In the genomic region with DNA sequence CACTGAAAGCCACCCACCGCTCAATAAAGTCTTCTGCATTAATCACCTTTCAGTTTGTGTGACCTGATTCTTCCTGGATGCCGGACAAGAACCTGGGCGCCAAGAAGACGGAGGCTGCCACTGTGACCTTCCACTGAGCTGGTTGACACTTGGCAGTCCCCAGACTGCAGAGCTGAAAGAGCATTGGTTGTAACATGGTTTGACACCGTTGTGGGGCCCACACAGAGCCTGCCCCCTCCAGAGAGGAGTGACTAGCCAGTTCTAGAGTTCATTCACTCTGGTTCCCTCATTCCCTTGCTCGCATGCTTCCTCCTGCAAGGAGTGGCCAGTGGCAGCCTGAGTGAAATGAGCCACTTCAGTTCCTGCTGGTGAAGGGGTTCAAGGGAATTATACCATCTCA, we compare ENCODE assay signal across 22 cellular contexts.
"Had no signal": no experiment of that assay in that cellular context is flagged by ENCODE, and none has a peak within 500 bp of the region (broad histone marks: within the 10 kb centered on the region; RNA-seq: fewer than 3 reads in every experiment).

No MANE protein-coding gene starts in this region.

- ATAC-seq: HepG2 had no signal

- H3K27ac ChIP-seq: SJSA1, SK-N-MC had no signal

- H3K4me1 ChIP-seq: SJSA1 had no signal

- H3K27me3 ChIP-seq: MG63, SJSA1 had no signal

- H3K36me3 ChIP-seq: MG63, SJSA1 had no signal

- DNase-seq: IMR-90, Karpas-422, KG1, MG63, NCI-H1092 treated with DMSO at 0.1 percent for 48 hours, NCI-H1436, NCI-H1694, NCI-H187 treated with DMSO at 0.1 percent for 48 hours, NCI-H2029 treated with DMSO at 0.1 percent for 48 hours, NCI-H2171 treated with DMSO at 0.1 percent for 48 hours, NCI-H345, NCI-H446 treated with DMSO at 0.1 percent for 48 hours, NCI-H524, NCI-H526 treated with DMSO at 0.1 percent for 48 hours, NCI-H748 treated with DMSO at 0.1 percent for 48 hours, Right ventricle myocardium superior, RPMI8226, SIG-M5 had no signal

- H3K9me3 ChIP-seq: MG63, SJSA1 had no signal

- H3K4me3 ChIP-seq: MG63, SJSA1, SK-N-MC had no signal

- FAIRE-seq: HepG2, RCC 7860 had no signal
